ENCODE assay signal across 20 cellular contexts in the genomic region with DNA sequence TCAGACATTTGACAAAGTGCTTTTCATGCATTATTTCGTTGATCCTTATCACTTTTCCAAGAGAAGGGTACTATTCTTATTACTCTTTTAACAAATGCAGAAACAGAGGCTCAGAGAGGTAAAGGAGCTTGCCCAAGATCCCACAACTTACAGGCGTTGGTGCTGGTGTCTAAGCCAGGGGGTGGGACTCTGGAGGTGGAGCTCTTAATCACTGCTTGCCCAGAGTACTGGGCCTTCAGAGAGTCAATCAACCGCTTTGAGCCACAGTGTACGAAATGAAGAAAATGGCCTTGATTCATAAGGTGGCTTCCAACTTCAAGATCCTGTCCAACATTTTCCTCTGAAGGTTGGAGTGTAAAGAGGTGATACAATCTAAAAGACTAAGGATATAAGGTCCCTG.
DNase-seq lines count a peak whose midpoint lies in the region; ATAC-seq and TF ChIP-seq lines count a peak whose summit lies in the region.
"Had no signal": no experiment of that assay in that cellular context is flagged by ENCODE, and none has a peak within 500 bp of the region (broad histone marks: within the 10 kb centered on the region; RNA-seq: fewer than 3 reads in every experiment).

No MANE protein-coding gene starts in this region.

- TF ChIP-seq CTCF in DND-41 (IDR thresholded peaks at IDR 0.05; ENCODE audit: borderline replicate concordance, extremely low read depth, low read length, poor library complexity, severe bottlenecking) (no peak), VCaP (conservative IDR thresholded peaks at IDR 0.05) (no peak), nephron progenitor cell (IDR thresholded peaks at IDR 0.05) (no peak)

- no peak overlapping the region for H3K4me3 Mint-ChIP-seq in nephron progenitor cell
- H3K4me3 Mint-ChIP-seq in T-helper 17 cell = no peak overlapping the region
- H3K4me3 Mint-ChIP-seq: B cell; CD4-positive, CD25-positive, alpha-beta regulatory T cell; CD8-positive, alpha-beta T cell; GM23338; HFFc6 had no signal

- H3K27ac Mint-ChIP-seq in nephron progenitor cell (peak overlapping the region; percentile 12), T-helper 17 cell (no peak overlapping the region)
- H3K27ac Mint-ChIP-seq: B cell; CD4-positive, CD25-positive, alpha-beta regulatory T cell; CD8-positive, alpha-beta T cell; GM23338; HFFc6 had no signal

- H3K79me2 ChIP-seq in DND-41 (ENCODE audit: insufficient read depth, low read length) = no peaks in the 10 kb centered on the region

- H3K27ac ChIP-seq in DND-41 (ENCODE audit: low read length) = peak overlapping the region; percentile 87
- peak overlapping the region; percentile 82; the same call in 1 of the 2 replicates for H3K27ac ChIP-seq in VCaP
- H3K27ac ChIP-seq: 22Rv1, BLaER1, C4-2B had no signal

- peaks cover 62% of the 10 kb centered on the region for H3K4me1 ChIP-seq in DND-41 (ENCODE audit: insufficient read depth, low read length)
- H3K4me1 ChIP-seq: Caco-2 had no signal

- peak overlapping the region; percentile 37 for H2AFZ ChIP-seq in DND-41 (ENCODE audit: low read depth, low read length)
- H2AFZ ChIP-seq: GM23338 had no signal

- H3K4me1 Mint-ChIP-seq in nephron progenitor cell (peaks cover 21% of the 10 kb centered on the region), T-helper 17 cell (peaks cover 2% of the 10 kb centered on the region)
- H3K4me1 Mint-ChIP-seq: B cell, GM23338 had no signal

- no peaks in the 10 kb centered on the region for H3K27me3 ChIP-seq in DND-41 (ENCODE audit: insufficient read depth, low read length, poor library complexity)
- H3K27me3 ChIP-seq: BLaER1 had no signal

- no peak overlapping the region for H3K9ac ChIP-seq in DND-41 (ENCODE audit: low read depth, low read length)
- H3K9ac ChIP-seq: BLaER1 had no signal

- H3K4me2 ChIP-seq in DND-41 (ENCODE audit: insufficient read depth, low read length) = no peak overlapping the region
- H3K4me2 ChIP-seq: GM23338 had no signal

- no peak; the same call in 2 of the 3 replicates for ATAC-seq in DND-41 (ENCODE audit: insufficient read depth, low read depth)
- no peak for ATAC-seq in HG03135 (IDR thresholded peaks at IDR 0.05; ENCODE audit: unreplicated experiment)
- ATAC-seq in T-helper 17 cell = no peak
- ATAC-seq: CD8-positive, alpha-beta T cell; GM23338 had no signal

- H4K20me1 ChIP-seq in DND-41 (ENCODE audit: insufficient read depth, low read length) = no peaks in the 10 kb centered on the region
- H4K20me1 ChIP-seq: BLaER1 had no signal

- H3K9me3 Mint-ChIP-seq in nephron progenitor cell = no peaks in the 10 kb centered on the region
- H3K9me3 Mint-ChIP-seq: CD8-positive, alpha-beta T cell; GM23338; HFFc6 had no signal

- no peaks in the 10 kb centered on the region for H3K36me3 ChIP-seq in DND-41 (ENCODE audit: insufficient read depth, low read length)
- H3K36me3 ChIP-seq: BLaER1, HAP-1 had no signal

- H3K9me3 ChIP-seq in DND-41 (ENCODE audit: insufficient read depth, low read length, severe bottlenecking) = no peaks in the 10 kb centered on the region
- H3K9me3 ChIP-seq in T-helper 17 cell (ENCODE audit: control insufficient read depth, low read length, poor library complexity, severe bottlenecking) = no peaks in the 10 kb centered on the region
- H3K9me3 ChIP-seq: BLaER1, Caco-2, HAP-1 had no signal

- H3K36me3 Mint-ChIP-seq in nephron progenitor cell (ENCODE audit: low read depth) = no peaks in the 10 kb centered on the region
- H3K36me3 Mint-ChIP-seq in T-helper 17 cell (ENCODE audit: low read depth) = no peaks in the 10 kb centered on the region
- H3K36me3 Mint-ChIP-seq: CD4-positive, CD25-positive, alpha-beta regulatory T cell; CD8-positive, alpha-beta T cell had no signal

- DNase-seq in DND-41 = peak; percentile 38
- peak; percentile 3 for DNase-seq in amniotic epithelial cell (ENCODE audit: low read depth)
- no peak for DNase-seq in nephron progenitor cell
- no peak for DNase-seq in stimulated activated CD4-positive, alpha-beta T cell treated with anti-CD3 and anti-CD28 coated beads, Interleukin-2, amount 100 ng/mL, for 48 hours
- no peak for DNase-seq in T-helper 17 cell
- DNase-seq in medulla oblongata (ENCODE audit: extremely low spot score) = no peak
- DNase-seq: Caco-2; CD4-positive, CD25-positive, alpha-beta regulatory T cell; CD8-positive, alpha-beta T cell; DMS153; GF-D8; HFFc6 had no signal

- no peak overlapping the region for H3K4me3 ChIP-seq in DND-41 (ENCODE audit: low read depth in 1 of 2, low read length in 2 of 2)
- H3K4me3 ChIP-seq: BLaER1, GM23338, HAP-1 had no signal

- no peaks in the 10 kb centered on the region for H3K27me3 Mint-ChIP-seq in nephron progenitor cell (ENCODE audit: low read depth, poor library complexity)
- peaks cover 8% of the 10 kb centered on the region for H3K27me3 Mint-ChIP-seq in T-helper 17 cell
- H3K27me3 Mint-ChIP-seq: B cell; CD4-positive, CD25-positive, alpha-beta regulatory T cell had no signal

Comparison
In these comparisons a context has a peak if more than half of its experiments do, and no peak if none do; other contexts are left out.
1. DNase-seq: peak in DND-41 (single experiment) and amniotic epithelial cell (single experiment); none in nephron progenitor cell (single experiment), stimulated activated CD4-positive, alpha-beta T cell treated with anti-CD3 and anti-CD28 coated beads, Interleukin-2, amount 100 ng/mL, for 48 hours (0 of 2), T-helper 17 cell (0 of 3) and medulla oblongata (single experiment).